ENCODE assay signal across 17 cellular contexts in genomic region chr6:17525637-17526036, GRCh38.
"Had no signal": no experiment of that assay in that cellular context is flagged by ENCODE, and none has a peak within 500 bp of the region (broad histone marks: within the 10 kb centered on the region; RNA-seq: fewer than 3 reads in every experiment).

No MANE protein-coding gene starts in this region.

- H3K4me3 ChIP-seq: breast epithelium, sigmoid colon, thyroid gland had no signal

- H3K27ac ChIP-seq: breast epithelium, neutrophil, thyroid gland, WERI-Rb-1 had no signal

- H3K36me3 ChIP-seq: breast epithelium, neutrophil, thyroid gland, WERI-Rb-1 had no signal

- H3K27me3 ChIP-seq: breast epithelium, neutrophil, sigmoid colon, thyroid gland had no signal

- ATAC-seq: esophagus mucosa; naive thymus-derived CD8-positive, alpha-beta T cell had no signal

- FAIRE-seq: astrocyte had no signal

- DNase-seq: activated CD4-positive, alpha-beta T cell treated with anti-CD3 and anti-CD28 coated beads, Interleukin-2, amount 50 U/mL, for 4 hours; activated gamma-delta T cell; cortex of kidney; foreskin melanocyte; head of caudate nucleus; mesenchymal stem cell; naive thymus-derived CD8-positive, alpha-beta T cell; sigmoid colon; stimulated activated CD4-positive, alpha-beta T cell treated with anti-CD3 and anti-CD28 coated beads, Interleukin-1b, Interleukin-23, amount 100 ng/mL, for 48 hours; stimulated activated CD8-positive, alpha-beta memory T cell treated with anti-CD3 and anti-CD28 coated beads, Interleukin-4, amount 100 ng/mL, for 48 hours; stimulated activated naive CD4-positive, alpha-beta T cell; thyroid gland; WERI-Rb-1 had no signal

- H3K9me3 ChIP-seq: breast epithelium, neutrophil, thyroid gland had no signal

- H3K4me1 ChIP-seq: breast epithelium, sigmoid colon, thyroid gland had no signal
